8 cellular contexts compared by ENCODE assay signal in genomic region chr2:206085742-206086445, GRCh38. TPM values are rescaled to one million over a fixed set of nuclear protein-coding genes. Genes with fewer than 3 reads are reported as not detected.
DNase-seq lines count a peak whose midpoint lies in the region; TF ChIP-seq lines count a peak whose summit lies in the region.

Gene INO80D, minus strand, starts transcription at chr2:206086174. Its CDS starts 23,158 bp downstream, at chr2:206063016.

- no peaks in the 10 kb centered on the region for H3K9me3 Mint-ChIP-seq in activated naive CD8-positive, alpha-beta T cell treated with anti-CD3 and anti-CD28 coated beads for 36 hours
- no peaks in the 10 kb centered on the region for H3K9me3 Mint-ChIP-seq in type B pancreatic cell

- POLR2A ChIA-PET in GM10248 (lab: Yijun Ruan, JAX), result interaction anchor here (0.5 to 0.9 kb wide), 3 partner anchors 8 to 71 kb away, joined by 3 to 4 read pairs (median 4); no protein-coding TSS in a partner anchor

- peaks cover 2% of the 10 kb centered on the region for H3K36me3 Mint-ChIP-seq in activated naive CD8-positive, alpha-beta T cell treated with anti-CD3 and anti-CD28 coated beads for 36 hours
- H3K36me3 Mint-ChIP-seq in type B pancreatic cell, result peaks cover 8% of the 10 kb centered on the region

- H3K36me3 ChIP-seq in cardiac muscle cell, result no peaks in the 10 kb centered on the region

- H3K4me3 ChIP-seq in HFF-Myc (replicated peaks; ENCODE audit: low read depth, low read length) (peak within 1 kb of the TSS; percentile 65), cardiac muscle cell (peak within 1 kb of the TSS; percentile 80)

- peaks cover 6% of the 10 kb centered on the region for H3K4me1 ChIP-seq in cardiac muscle cell (ENCODE audit: low read depth)

- peaks cover 32% of the 10 kb centered on the region for H3K4me1 Mint-ChIP-seq in activated naive CD8-positive, alpha-beta T cell treated with anti-CD3 and anti-CD28 coated beads for 36 hours
- peaks cover 26% of the 10 kb centered on the region for H3K4me1 Mint-ChIP-seq in type B pancreatic cell (ENCODE audit: unreplicated experiment)

- no peaks in the 10 kb centered on the region for H3K27me3 ChIP-seq in cardiac muscle cell

- H3K27ac Mint-ChIP-seq in activated naive CD8-positive, alpha-beta T cell treated with anti-CD3 and anti-CD28 coated beads for 36 hours, result peak within 1 kb of the TSS; percentile 99
- peak within 1 kb of the TSS; percentile 100 for H3K27ac Mint-ChIP-seq in type B pancreatic cell

- H3K4me3 Mint-ChIP-seq in activated naive CD8-positive, alpha-beta T cell treated with anti-CD3 and anti-CD28 coated beads for 36 hours, result peak within 1 kb of the TSS; percentile 99
- H3K4me3 Mint-ChIP-seq in type B pancreatic cell, result peak within 1 kb of the TSS; percentile 99

- H3K27ac ChIP-seq in cardiac muscle cell, result peak within 1 kb of the TSS; percentile 100

- H3K9me3 ChIP-seq in cardiac muscle cell (ENCODE audit: low read depth), result no peaks in the 10 kb centered on the region

- H3K27me3 Mint-ChIP-seq in activated naive CD8-positive, alpha-beta T cell treated with anti-CD3 and anti-CD28 coated beads for 36 hours, result no peaks in the 10 kb centered on the region
- H3K27me3 Mint-ChIP-seq in type B pancreatic cell, result no peaks in the 10 kb centered on the region

- DNase-seq in GM10248 (ENCODE audit: extremely low spot score) (peak; percentile 83), HFF-Myc (ENCODE audit: extremely low read depth, low read depth) (peak; percentile 67), MV-4-11 (lab: John Stamatoyannopoulos, UW) (peak; percentile 81), SKM-1 treated with dmso at 0.1 percent for 144 hours (lab: John Stamatoyannopoulos, UW; ENCODE audit: unreplicated experiment) (peak; percentile 84), cardiac muscle cell (ENCODE audit: low read depth in 1 of 2, low spot score in 1 of 2) (peak; percentile 84 to 89), pons (ENCODE audit: low spot score) (peak; percentile 87), type B pancreatic cell (ENCODE audit: extremely low spot score, unreplicated experiment) (peak; percentile 80)
- DNase-seq in activated naive CD8-positive, alpha-beta T cell treated with anti-CD3 and anti-CD28 coated beads for 36 hours, result peak; percentile 81

- TF ChIP-seq CTCF in GM10248 (IDR thresholded peaks at IDR 0.05; ENCODE audit: control extremely low read depth, extremely low read depth, low read depth, missing control alignments) (peak; percentile 59), HFF-Myc (IDR thresholded peaks at IDR 0.05; ENCODE audit: low read depth, low read length, missing control alignments) (peak; percentile 44), cardiac muscle cell (IDR thresholded peaks at IDR 0.05; ENCODE audit: low read depth, low read length) (peak; percentile 62), type B pancreatic cell (conservative IDR thresholded peaks at IDR 0.05) (peak; percentile 67)

- CTCF ChIA-PET in GM10248 (lab: Yijun Ruan, JAX), result interaction anchor here (1.0 to 5.1 kb wide), 6 partner anchors 8 to 74 kb away, joined by 3 to 31 read pairs (median 4); partner anchors contain the start of gene EEF1B2

RNA-seq across cellular contexts. Expression of gene INO80D, which starts in this region (rescaled TPM):
- 10 to 100 TPM; 15.6 to 16.4 TPM for total RNA-seq in activated naive CD8-positive, alpha-beta T cell treated with anti-CD3 and anti-CD28 coated beads for 36 hours
- total RNA-seq in cardiac muscle cell, result 3.7 and 6.1 TPM in 2 replicates
- polyA plus RNA-seq in cardiac muscle cell, result 2.7 and 7.3 TPM in 2 replicates
- 20.4 and 21.0 TPM in 2 replicates for total RNA-seq in type B pancreatic cell (ENCODE audit: low replicate concordance)

Comparison
In these comparisons a context has a peak if more than half of its experiments do, and no peak if none do; other contexts are left out.
1. Peak in every context shown above with its lines: DNase-seq, H3K4me3 ChIP-seq and H3K27ac ChIP-seq.